In genomic region chr7:2757361-2757903, GRCh38 we compare ENCODE assay signal across 8 cellular contexts.
DNase-seq lines count a peak whose midpoint lies in the region; ATAC-seq, FAIRE-seq and TF ChIP-seq lines count a peak whose summit lies in the region.

No MANE protein-coding gene starts in this region.

- H3K4me3 Mint-ChIP-seq in CD4-positive, alpha-beta memory T cell, result no peak overlapping the region

- H3K79me2 ChIP-seq in HCT116 (ENCODE audit: insufficient read depth, low read length), result peaks cover 12% of the 10 kb centered on the region; the same call in 1 of the 2 replicates

- CTCF ChIA-PET in CD4-positive, alpha-beta memory T cell (lab: Charles Lee; ENCODE audit: partially characterized antibody), result interaction anchor here (1.2 to 2.5 kb wide), 2 partner anchors 39 to 48 kb away, joined by 6 to 9 read pairs; no protein-coding TSS in a partner anchor
- CTCF ChIA-PET in HCT116 (lab: Charles Lee), result no interaction called here

- ATAC-seq in HCT116, result peak; percentile 34
- ATAC-seq in RWPE2 (ENCODE audit: low read depth), result peak; percentile 47
- peak in 3 of 4 donors; percentile 17 to 54 (median 50) for ATAC-seq in pancreas

- TSS peak; percentile 62 for BruUV-seq in HCT116 (replicated peaks; lab: Mats Ljungman, UMichigan)

- H2AFZ ChIP-seq in HCT116 (ENCODE audit: low read depth, low read length, poor library complexity, severe bottlenecking), result no peak overlapping the region

- 73 to 74% methylated on average over 11 of the region's 11 CpGs for WGBS in pancreas, 2 donors

- H3K9me2 ChIP-seq in HCT116 (ENCODE audit: insufficient read depth), result no peaks in the 10 kb centered on the region

- no peaks in the 10 kb centered on the region for H3K36me3 ChIP-seq in CD4-positive, alpha-beta memory T cell (ENCODE audit: insufficient read depth, low read length)
- H3K36me3 ChIP-seq in HCT116 (ENCODE audit: control insufficient read depth in 1 of 2, insufficient read depth in 2 of 2, low read length in 2 of 2) (no peaks in the 10 kb centered on the region), RWPE2 (ENCODE audit: low read depth) (peaks cover 17% of the 10 kb centered on the region), pancreas (no peaks in the 10 kb centered on the region)

- no peaks in the 10 kb centered on the region for H3K9me3 Mint-ChIP-seq in CD4-positive, alpha-beta memory T cell

- POLR2A ChIA-PET in CD4-positive, alpha-beta memory T cell (lab: Charles Lee; ENCODE audit: partially characterized antibody), result interaction anchor here (1.3 kb wide), 1 partner anchor 48 kb away, joined by 7 read pairs; no protein-coding TSS in a partner anchor
- POLR2A ChIA-PET in HCT116 (lab: Charles Lee), result interaction anchor here (1.0 to 1.5 kb wide), 2 partner anchors 36 to 51 kb away, joined by 3 to 4 read pairs; no protein-coding TSS in a partner anchor

- H3K9ac ChIP-seq in HCT116 (ENCODE audit: low read length), result peak overlapping the region; percentile 52

- TF ChIP-seq RAD21 in HCT116 (IDR thresholded peaks at IDR 0.05; ENCODE audit: low read depth), result no peak

- RAD21 ChIA-PET in HCT116 (lab: Charles Lee; ENCODE audit: low non-redundant PET in 1 of 2, low total read pairs in 2 of 2, uncharacterized antibody in 2 of 2, unreplicated experiment in 2 of 2), result no interaction called here

- peaks cover 23 to 36% (median 27%) of the 10 kb centered on the region in 4 donors for H3K4me1 Mint-ChIP-seq in CD4-positive, alpha-beta memory T cell

- H4K20me1 ChIP-seq in HCT116 (ENCODE audit: insufficient read depth), result no peaks in the 10 kb centered on the region

- intact Hi-C loops in CD4-positive, alpha-beta memory T cell (cut with micrococcal nuclease), result no loop called here
- intact Hi-C loops in HCT116 (cut with micrococcal nuclease) (no loop called here), pancreas (cut with DNase I) (no loop called here)

- no peaks in the 10 kb centered on the region for H3K27me3 Mint-ChIP-seq in CD4-positive, alpha-beta memory T cell

- FAIRE-seq in pancreas (lab: Jason Lieb, UNC), result no peak

- TF ChIP-seq CTCF in HCT116 (IDR thresholded peaks at IDR 0.05 in 2 of 3, conservative IDR thresholded peaks at IDR 0.05 in 1 of 3; ENCODE audit: borderline replicate concordance in 1 of 3, insufficient read depth in 1 of 3, low read depth in 2 of 3, low read length in 2 of 3), result no peak
- TF ChIP-seq CTCF in RWPE2 (IDR thresholded peaks at IDR 0.05; ENCODE audit: poor library complexity, severe bottlenecking), result no peak
- no peak for TF ChIP-seq CTCF in epithelial cell of proximal tubule (conservative IDR thresholded peaks at IDR 0.05; ENCODE audit: low read depth, low read length)
- no peak for TF ChIP-seq CTCF in pancreas (IDR thresholded peaks at IDR 0.05)

- no peaks in the 10 kb centered on the region for H3K9me3 ChIP-seq in CD4-positive, alpha-beta memory T cell (ENCODE audit: control insufficient read depth in 1 of 2, low read length in 2 of 2)
- H3K9me3 ChIP-seq in HCT116 (ENCODE audit: control insufficient read depth in 1 of 2, insufficient read depth in 1 of 2, low read depth in 1 of 2, low read length in 2 of 2) (no peaks in the 10 kb centered on the region), RWPE2 (ENCODE audit: severe bottlenecking) (no peaks in the 10 kb centered on the region), pancreas (no peaks in the 10 kb centered on the region)

- peak overlapping the region in 5 of 7 donors; percentile 23 to 88 (median 64) for H3K27ac Mint-ChIP-seq in CD4-positive, alpha-beta memory T cell

- no peak overlapping the region for H3K4me3 ChIP-seq in CD4-positive, alpha-beta memory T cell (ENCODE audit: low read length in 2 of 2)
- H3K4me3 ChIP-seq in HCT116 (replicated peaks in 1 of 2; ENCODE audit: low read depth in 1 of 2, low read length in 2 of 2) (peak overlapping the region; percentile 3 to 45; a peak in 2 of 4 replicates), RWPE2 (ENCODE audit: severe bottlenecking) (no peak overlapping the region), epithelial cell of proximal tubule (ENCODE audit: low read depth, low read length) (peak overlapping the region; percentile 33), pancreas (no peak overlapping the region)

- H3K4me2 ChIP-seq in HCT116 (ENCODE audit: low read length), result peak overlapping the region; percentile 72

- H3K27me3 ChIP-seq in CD4-positive, alpha-beta memory T cell (ENCODE audit: insufficient read depth, low read length), result no peaks in the 10 kb centered on the region
- H3K27me3 ChIP-seq in HCT116 (ENCODE audit: insufficient read depth, low read length), result no peaks in the 10 kb centered on the region
- H3K27me3 ChIP-seq in RWPE2 (ENCODE audit: insufficient read depth, poor library complexity, severe bottlenecking), result no peaks in the 10 kb centered on the region
- H3K27me3 ChIP-seq in pancreas, result no peaks in the 10 kb centered on the region

- H3K4me1 ChIP-seq in CD4-positive, alpha-beta memory T cell (ENCODE audit: insufficient read depth, low read length), result peaks cover 24% of the 10 kb centered on the region
- H3K4me1 ChIP-seq in HCT116 (ENCODE audit: control insufficient read depth in 1 of 2, insufficient read depth in 2 of 2, low read length in 2 of 2) (peaks cover 42 to 49% of the 10 kb centered on the region in 2 experiments), RWPE2 (ENCODE audit: insufficient read depth, poor library complexity, severe bottlenecking) (peaks cover 32% of the 10 kb centered on the region), pancreas (peaks cover 0 to 11% (median 0%) of the 10 kb centered on the region in 3 donors)

- DNase-seq in CD4-positive, alpha-beta memory T cell, result no peak
- DNase-seq in HCT116 (ENCODE audit: low read depth, low spot score) (peak; percentile 12), RWPE2 (ENCODE audit: low spot score) (no peak), epithelial cell of proximal tubule (ENCODE audit: low read depth) (peak; percentile 58), pancreas (peak in 1 of 6 donors; percentile 38), NCI-H774 (lab: John Stamatoyannopoulos, UW) (no peak), SKM-1 (lab: John Stamatoyannopoulos, UW; ENCODE audit: unreplicated experiment) (no peak)
- DNase-seq in stimulated activated CD4-positive, alpha-beta T cell treated with anti-CD3 and anti-CD28 coated beads, Interleukin-1b, Interleukin-23, amount 100 ng/mL, for 48 hours, result no peak

- TF ChIP-seq POLR2A in HCT116 (IDR thresholded peaks at IDR 0.05; ENCODE audit: borderline replicate concordance, extremely low read depth, insufficient read depth, insufficient read length), result no peak

- H3K36me3 Mint-ChIP-seq in CD4-positive, alpha-beta memory T cell, result peaks cover 14 to 22% of the 10 kb centered on the region in 2 donors

- H3K27ac ChIP-seq in CD4-positive, alpha-beta memory T cell (ENCODE audit: low read depth, low read length), result no peak overlapping the region
- H3K27ac ChIP-seq in HCT116 (ENCODE audit: low read depth, low read length), result peak overlapping the region; percentile 93
- peak overlapping the region; percentile 94 for H3K27ac ChIP-seq in RWPE2 (ENCODE audit: poor library complexity, severe bottlenecking)
- peak overlapping the region in 2 of 4 donors; percentile 51 to 69 for H3K27ac ChIP-seq in pancreas

TF ChIP-seq in HCT116, 20 proteins besides CTCF, POLR2A, EP300 and RAD21:
- TF ChIP-seq SIN3A (IDR thresholded peaks at IDR 0.05; ENCODE audit: low read depth) (0 out of 2 replicates have a peak, but pooled peaks have one; percentile 16), ATF3 (IDR thresholded peaks at IDR 0.05) (no peak), MAX (IDR thresholded peaks at IDR 0.05) (peak; percentile 78), ZNF274 (IDR thresholded peaks at IDR 0.05; ENCODE audit: low read depth, low read length) (no peak), ZFX (IDR thresholded peaks at IDR 0.05) (no peak), ELF1 (IDR thresholded peaks at IDR 0.05; ENCODE audit: borderline replicate concordance, low read depth) (no peak), FOSL1 (IDR thresholded peaks at IDR 0.05; ENCODE audit: low read depth) (no peak), EZH2 (IDR thresholded peaks at IDR 0.05) (no peak)
TF ChIP-seq in HCT116: peak in this region for 2.

Comparison
In these comparisons a context has a peak if more than half of its experiments do, and no peak if none do; other contexts are left out.
1. DNase-seq: peak in HCT116 (single experiment) and epithelial cell of proximal tubule (single experiment); none in CD4-positive, alpha-beta memory T cell (0 of 5), RWPE2 (single experiment), NCI-H774 (single experiment), SKM-1 (single experiment) and stimulated activated CD4-positive, alpha-beta T cell treated with anti-CD3 and anti-CD28 coated beads, Interleukin-1b, Interleukin-23, amount 100 ng/mL, for 48 hours (single experiment).
2. H3K4me3 ChIP-seq: peak in HCT116 (2 of 2) and epithelial cell of proximal tubule (single experiment); none in CD4-positive, alpha-beta memory T cell (0 of 2), RWPE2 (single experiment) and pancreas (0 of 4).
3. Peak in every context shown above with its lines, with median percentiles within 50 percentile points of each other: ATAC-seq.